8 cellular contexts compared by ENCODE assay signal in the genomic region with DNA sequence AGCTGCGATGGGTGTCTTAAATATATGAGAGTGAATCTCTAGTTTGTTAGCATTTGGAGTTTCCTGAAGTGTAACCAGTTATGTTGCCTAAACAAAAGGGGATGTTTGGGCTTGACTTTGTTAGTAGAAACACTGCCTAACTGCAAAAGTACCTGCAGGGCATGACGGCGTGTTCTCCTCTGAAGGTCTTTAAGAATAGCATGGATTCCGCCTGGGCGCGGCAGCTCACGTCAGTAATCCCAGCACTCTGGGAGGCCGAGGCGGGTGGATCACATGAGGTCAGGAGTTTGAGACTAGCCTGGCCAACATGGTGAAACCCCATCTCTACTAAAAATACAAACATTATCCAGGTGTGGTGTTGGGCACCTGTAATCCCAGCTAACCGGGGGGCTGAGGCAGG.
"Had no signal": no experiment of that assay in that cellular context is flagged by ENCODE, and none has a peak within 500 bp of the region (broad histone marks: within the 10 kb centered on the region; RNA-seq: fewer than 3 reads in every experiment).

No MANE protein-coding gene starts in this region.

- H3K27ac Mint-ChIP-seq: HFFc6 had no signal

- ATAC-seq: HCT116, K562 had no signal

- H3K9ac ChIP-seq: GM23248 had no signal

- H3K4me3 Mint-ChIP-seq: HFFc6 had no signal

- DNase-seq: GM23248, H7, HFFc6, IMR-90, KG1 had no signal

- H3K27ac ChIP-seq: GM23248 had no signal

- H3K9me3 Mint-ChIP-seq: HFFc6 had no signal

- H2AFZ ChIP-seq: GM23248 had no signal

- H3K9me3 ChIP-seq: HAP-1 had no signal

- H3K36me3 ChIP-seq: HAP-1 had no signal

- H3K4me3 ChIP-seq: GM23248, HAP-1, K562 had no signal

- H3K4me1 ChIP-seq: HAP-1 had no signal
